In genomic region chr3:4712109-4712508, GRCh38 we compare ENCODE assay signal across 10 cellular contexts.
DNase-seq lines count a peak whose midpoint lies in the region; ATAC-seq, FAIRE-seq and TF ChIP-seq lines count a peak whose summit lies in the region.
"Had no signal": no experiment of that assay in that cellular context is flagged by ENCODE, and none has a peak within 500 bp of the region (broad histone marks: within the 10 kb centered on the region; RNA-seq: fewer than 3 reads in every experiment).

No MANE protein-coding gene starts in this region.

- H3K9me3 ChIP-seq in testis, result no peaks in the 10 kb centered on the region

- H3K18ac ChIP-seq in mesendoderm (ENCODE audit: low read length), result no peak overlapping the region

- no peak overlapping the region for H2BK15ac ChIP-seq in mesendoderm (replicated peaks; ENCODE audit: low read depth)

- no peaks in the 10 kb centered on the region for H3K36me3 ChIP-seq in bronchial epithelial cell (ENCODE audit: control insufficient read depth, insufficient read depth, low read length)
- H3K36me3 ChIP-seq in mesendoderm (ENCODE audit: control insufficient read depth, insufficient read depth, low read length), result no peaks in the 10 kb centered on the region
- H3K36me3 ChIP-seq in testis (ENCODE audit: low read depth, missing control alignments), result no peaks in the 10 kb centered on the region

- no peak overlapping the region for H2BK5ac ChIP-seq in mesendoderm (ENCODE audit: low read length)

- no peaks in the 10 kb centered on the region for H3K79me1 ChIP-seq in mesendoderm (ENCODE audit: low read length)

- H4K5ac ChIP-seq in mesendoderm (ENCODE audit: low read length), result no peak overlapping the region

- FAIRE-seq in bronchial epithelial cell (lab: Jason Lieb, UNC), result peak; percentile 89

- no CpG with 5 or more reads among the region's 7 CpGs for WGBS in mesendoderm (ENCODE audit: extremely low coverage, insufficient coverage, low lambda C conversion rate)
- 81 to 85% methylated on average over 7 of the region's 7 CpGs for WGBS in testis, 2 donors

- H3K56ac ChIP-seq in mesendoderm (ENCODE audit: low read length), result peak overlapping the region; percentile 59

- H3K27me3 ChIP-seq in bronchial epithelial cell (ENCODE audit: control insufficient read depth, insufficient read depth, low read length), result no peaks in the 10 kb centered on the region
- H3K27me3 ChIP-seq in mesendoderm (ENCODE audit: insufficient read depth, low read length, poor library complexity), result no peaks in the 10 kb centered on the region
- H3K27me3 ChIP-seq in testis, result no peaks in the 10 kb centered on the region
- H3K27me3 ChIP-seq: tibial nerve had no signal

- H3K27ac ChIP-seq in mesendoderm (ENCODE audit: low read depth, low read length) (no peak overlapping the region), testis (no peak overlapping the region)

- no peak for TF ChIP-seq POLR2A in testis (IDR thresholded peaks at IDR 0.05)

- no peak overlapping the region for H2BK120ac ChIP-seq in mesendoderm (ENCODE audit: low read depth, low read length)

- H3K23ac ChIP-seq in mesendoderm (ENCODE audit: low read length), result no peak overlapping the region

- H3K79me2 ChIP-seq in mesendoderm (ENCODE audit: control insufficient read depth, insufficient read depth, low read length), result no peaks in the 10 kb centered on the region

- no peak overlapping the region for H2AK5ac ChIP-seq in mesendoderm (ENCODE audit: low read length)

- H4K8ac ChIP-seq in mesendoderm (ENCODE audit: low read depth, low read length), result no peak overlapping the region

- DNase-seq in EH (ENCODE audit: low read depth) (peak; percentile 59), NCI-H226 (peak; percentile 85), bronchial epithelial cell (ENCODE audit: low read depth) (peak; percentile 99), mesendoderm (peak; percentile 69), UCSD-AML1 (lab: John Stamatoyannopoulos, UW; ENCODE audit: unreplicated experiment) (no peak), RPMI8226 (no peak), testis (no peak)
- DNase-seq: NCI-H1436 treated with DMSO at 0.1 percent for 48 hours had no signal

- no peak overlapping the region for H3K4ac ChIP-seq in mesendoderm (ENCODE audit: low read depth, low read length)

- TF ChIP-seq CTCF in bronchial epithelial cell (IDR thresholded peaks at IDR 0.05; ENCODE audit: insufficient read depth, low read length, severe bottlenecking) (no peak), testis (IDR thresholded peaks at IDR 0.05) (no peak)

- H3K4me1 ChIP-seq in mesendoderm (ENCODE audit: control insufficient read depth, low read depth, low read length) (peaks cover 2% of the 10 kb centered on the region), testis (peaks cover 3% of the 10 kb centered on the region)

- intact Hi-C loops in testis (cut with DNase I; ENCODE audit: low total_unique reads), result loop anchor here (5.0 kb wide), 1 partner anchor 345 kb away; no protein-coding TSS in a partner anchor

- H3K4me2 ChIP-seq in mesendoderm (ENCODE audit: low read length), result no peak overlapping the region

- ATAC-seq in GM18858 (IDR thresholded peaks at IDR 0.05; ENCODE audit: unreplicated experiment), result no peak

- H3K4me3 ChIP-seq in bronchial epithelial cell (ENCODE audit: low read depth, low read length) (no peak overlapping the region), mesendoderm (ENCODE audit: low read length) (no peak overlapping the region), testis (no peak overlapping the region)
- H3K4me3 ChIP-seq: tibial nerve had no signal

- no peak overlapping the region for H3K9ac ChIP-seq in mesendoderm (ENCODE audit: low read length)

Comparison
In these comparisons a context has a peak if more than half of its experiments do, and no peak if none do; other contexts are left out.
1. DNase-seq: peak in EH (single experiment), NCI-H226 (single experiment), bronchial epithelial cell (single experiment) and mesendoderm (single experiment); none in UCSD-AML1 (single experiment), RPMI8226 (single experiment) and testis (single experiment).